ENCODE assay signal across 24 cellular contexts in the genomic region with DNA sequence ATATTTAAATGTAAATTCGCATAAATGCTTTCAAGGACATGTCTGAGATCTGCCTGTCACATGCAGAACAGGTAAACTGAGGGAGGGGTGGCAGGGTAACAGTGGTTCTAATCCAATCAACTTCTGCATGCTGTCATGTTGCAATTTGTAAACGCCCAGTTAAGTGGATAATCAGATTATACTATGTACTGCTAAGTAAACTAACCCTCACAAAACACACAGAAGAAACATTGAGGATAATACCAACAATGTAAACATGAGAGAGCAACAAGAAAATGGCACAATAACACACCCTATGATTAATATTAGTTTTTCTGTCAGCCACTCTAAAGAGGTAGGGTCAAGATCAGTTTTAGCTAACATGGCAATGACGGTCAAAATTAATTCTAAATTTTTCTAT.
"Had no signal": no experiment of that assay in that cellular context is flagged by ENCODE, and none has a peak within 500 bp of the region (broad histone marks: within the 10 kb centered on the region; RNA-seq: fewer than 3 reads in every experiment).

No MANE protein-coding gene starts in this region.

- H3K9me3 Mint-ChIP-seq: activated CD4-positive, alpha-beta T cell treated with anti-CD3 and anti-CD28 coated beads, Interleukin-2, amount 10 ng/mL, durations not matched to agents 24 days and 14 days; activated naive CD4-positive, alpha-beta T cell treated with anti-CD3 and anti-CD28 coated beads, Interleukin-2, amount 50 U/mL, for 24 hours; activated T-cell treated with anti-CD3 and anti-CD28 coated beads, Interleukin-2, amount 50 U/mL, for 24 hours; activated T-helper 1 cell treated with anti-CD3 and anti-CD28 coated beads, Interleukin-12 subunit alpha, Interleukin-12 subunit beta, Interleukin-2, Interleukin-4 antibody, amounts not matched to agents 30 ng/mL and 10 ng/mL and 1 ng/mL, durations not matched to agents 14 hours and 24 hours and 36 hours; WTC11 had no signal

- H3K4me1 ChIP-seq: breast epithelium had no signal

- H3K4me1 Mint-ChIP-seq: activated CD4-positive, alpha-beta T cell treated with anti-CD3 and anti-CD28 coated beads, Interleukin-2, amount 10 ng/mL, durations not matched to agents 24 days and 14 days; activated naive CD4-positive, alpha-beta T cell treated with anti-CD3 and anti-CD28 coated beads, Interleukin-2, amount 50 U/mL, for 24 hours; T-helper 17 cell; WTC11 had no signal

- H3K27me3 Mint-ChIP-seq: activated CD4-positive, alpha-beta T cell treated with anti-CD3 and anti-CD28 coated beads, Interleukin-2, amount 10 ng/mL, durations not matched to agents 24 days and 14 days; activated CD8-positive, alpha-beta memory T cell treated with anti-CD3 and anti-CD28 coated beads, Interleukin-2, amount 10 ng/mL, durations not matched to agents 7 days and 5 days; activated naive CD4-positive, alpha-beta T cell treated with anti-CD3 and anti-CD28 coated beads, Interleukin-2, amount 50 U/mL, for 24 hours; activated T-cell treated with anti-CD3 and anti-CD28 coated beads, Interleukin-2, amount 50 U/mL, for 24 hours; T-helper 17 cell had no signal

- H3K27ac ChIP-seq: breast epithelium, PC-9 had no signal

- H3K27ac Mint-ChIP-seq: activated CD4-positive, alpha-beta T cell treated with anti-CD3 and anti-CD28 coated beads, Interleukin-2, amount 10 ng/mL, durations not matched to agents 24 days and 14 days; activated CD8-positive, alpha-beta memory T cell treated with anti-CD3 and anti-CD28 coated beads, Interleukin-2, amount 10 ng/mL, durations not matched to agents 7 days and 5 days; activated naive CD4-positive, alpha-beta T cell treated with anti-CD3 and anti-CD28 coated beads, Interleukin-2, amount 50 U/mL, for 24 hours; activated T-cell treated with anti-CD3 and anti-CD28 coated beads, Interleukin-2, amount 50 U/mL, for 24 hours; activated T-helper 1 cell treated with anti-CD3 and anti-CD28 coated beads, Interleukin-12 subunit alpha, Interleukin-12 subunit beta, Interleukin-2, Interleukin-4 antibody, amounts not matched to agents 30 ng/mL and 10 ng/mL and 1 ng/mL, durations not matched to agents 14 hours and 24 hours and 36 hours; T-helper 17 cell; WTC11 had no signal

- ATAC-seq: activated CD8-positive, alpha-beta memory T cell treated with anti-CD3 and anti-CD28 coated beads, Interleukin-2, amount 10 ng/mL, durations not matched to agents 7 days and 5 days; T-helper 17 cell; WTC11 had no signal

- H3K9me3 ChIP-seq: breast epithelium had no signal

- H3K4me3 ChIP-seq: breast epithelium, PC-9 had no signal

- DNase-seq: activated CD4-positive, alpha-beta T cell treated with anti-CD3 and anti-CD28 coated beads, Interleukin-2, amount 10 ng/mL, durations not matched to agents 24 days and 14 days; activated CD4-positive, alpha-beta T cell treated with anti-CD3 and anti-CD28 coated beads, Interleukin-2, amount 50 U/mL, for 48 hours; activated CD4-positive, CD25-positive, alpha-beta regulatory T cell treated with anti-CD3 and anti-CD28 coated beads, Interleukin-2, amount 50 U/mL, for 72 hours; activated CD8-positive, alpha-beta memory T cell treated with anti-CD3 and anti-CD28 coated beads, Interleukin-2, amount 10 ng/mL, durations not matched to agents 7 days and 5 days; activated effector memory CD4-positive, alpha-beta T cell treated with Interleukin-2 at 50 U/mL for 16 hours; activated naive CD4-positive, alpha-beta T cell; activated T-cell treated with anti-CD3 and anti-CD28 coated beads, Interleukin-2, amount 50 U/mL, for 24 hours; aorta; caudate nucleus; MM.1S; NCI-H1105; NCI-H1694; NCI-H2029 treated with DMSO at 0.1 percent for 48 hours; NCI-H345; NCI-H510A treated with DMSO at 0.1 percent for 48 hours; NCI-H774; PC-9; SIG-M5; T-helper 17 cell; T-helper 9 cell had no signal

- H3K27me3 ChIP-seq: breast epithelium had no signal

- H3K4me3 Mint-ChIP-seq: activated CD4-positive, alpha-beta T cell treated with anti-CD3 and anti-CD28 coated beads, Interleukin-2, amount 10 ng/mL, durations not matched to agents 24 days and 14 days; activated CD8-positive, alpha-beta memory T cell treated with anti-CD3 and anti-CD28 coated beads, Interleukin-2, amount 10 ng/mL, durations not matched to agents 7 days and 5 days; activated naive CD4-positive, alpha-beta T cell treated with anti-CD3 and anti-CD28 coated beads, Interleukin-2, amount 50 U/mL, for 24 hours; activated T-cell treated with anti-CD3 and anti-CD28 coated beads, Interleukin-2, amount 50 U/mL, for 24 hours; activated T-helper 1 cell treated with anti-CD3 and anti-CD28 coated beads, Interleukin-12 subunit alpha, Interleukin-12 subunit beta, Interleukin-2, Interleukin-4 antibody, amounts not matched to agents 30 ng/mL and 10 ng/mL and 1 ng/mL, durations not matched to agents 14 hours and 24 hours and 36 hours; T-helper 17 cell; WTC11 had no signal

- H3K36me3 ChIP-seq: breast epithelium had no signal
